Comparison of ENCODE assay signal across 1 cellular context in the genomic region with DNA sequence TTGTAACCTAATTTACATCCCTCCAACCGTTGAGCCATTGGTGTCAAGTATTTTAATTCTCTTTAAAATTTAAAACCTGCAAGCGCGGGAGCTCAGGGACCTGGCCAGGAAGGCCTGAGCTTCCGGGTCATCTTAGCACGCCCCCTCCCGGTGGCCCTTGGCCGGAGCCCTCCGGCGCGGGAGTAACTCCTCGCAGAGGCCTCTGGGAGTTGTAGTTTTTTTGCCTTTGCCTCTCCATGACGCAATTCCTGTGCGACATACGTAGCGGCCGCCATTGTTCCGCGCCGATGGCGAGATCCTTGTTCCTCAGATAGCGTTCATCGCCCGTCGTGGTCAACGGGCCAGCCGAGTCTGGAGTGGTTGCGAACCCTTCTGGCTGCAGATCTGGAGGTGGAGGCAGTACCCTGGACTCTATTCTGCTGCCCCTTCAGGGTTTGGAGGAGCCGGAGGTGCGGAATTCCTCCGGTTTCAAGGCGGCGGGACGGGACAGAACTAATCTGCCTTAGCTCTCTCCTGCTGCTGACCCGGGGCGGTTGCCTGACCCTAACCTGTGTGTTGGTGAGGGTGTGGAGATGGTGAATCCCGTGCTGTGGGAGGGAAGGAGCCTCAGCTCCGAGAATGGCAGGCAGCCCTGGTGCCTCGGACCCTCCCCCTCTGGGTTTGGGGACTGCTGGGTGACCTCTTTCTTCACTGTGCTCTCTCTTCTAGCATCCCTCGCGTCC.
TF ChIP-seq lines count a peak whose summit lies in the region.

Gene ZNF268 (plus strand): TSS at position 258 of the 722 bp plus-strand sequence. CDS start 503 bp downstream, outside the sequence.

TF ChIP-seq in HepG2, 621 proteins besides CTCF, POLR2A, EP300 and RAD21 (continued from another document and continues in another):
- TF ChIP-seq, protein P1, sequence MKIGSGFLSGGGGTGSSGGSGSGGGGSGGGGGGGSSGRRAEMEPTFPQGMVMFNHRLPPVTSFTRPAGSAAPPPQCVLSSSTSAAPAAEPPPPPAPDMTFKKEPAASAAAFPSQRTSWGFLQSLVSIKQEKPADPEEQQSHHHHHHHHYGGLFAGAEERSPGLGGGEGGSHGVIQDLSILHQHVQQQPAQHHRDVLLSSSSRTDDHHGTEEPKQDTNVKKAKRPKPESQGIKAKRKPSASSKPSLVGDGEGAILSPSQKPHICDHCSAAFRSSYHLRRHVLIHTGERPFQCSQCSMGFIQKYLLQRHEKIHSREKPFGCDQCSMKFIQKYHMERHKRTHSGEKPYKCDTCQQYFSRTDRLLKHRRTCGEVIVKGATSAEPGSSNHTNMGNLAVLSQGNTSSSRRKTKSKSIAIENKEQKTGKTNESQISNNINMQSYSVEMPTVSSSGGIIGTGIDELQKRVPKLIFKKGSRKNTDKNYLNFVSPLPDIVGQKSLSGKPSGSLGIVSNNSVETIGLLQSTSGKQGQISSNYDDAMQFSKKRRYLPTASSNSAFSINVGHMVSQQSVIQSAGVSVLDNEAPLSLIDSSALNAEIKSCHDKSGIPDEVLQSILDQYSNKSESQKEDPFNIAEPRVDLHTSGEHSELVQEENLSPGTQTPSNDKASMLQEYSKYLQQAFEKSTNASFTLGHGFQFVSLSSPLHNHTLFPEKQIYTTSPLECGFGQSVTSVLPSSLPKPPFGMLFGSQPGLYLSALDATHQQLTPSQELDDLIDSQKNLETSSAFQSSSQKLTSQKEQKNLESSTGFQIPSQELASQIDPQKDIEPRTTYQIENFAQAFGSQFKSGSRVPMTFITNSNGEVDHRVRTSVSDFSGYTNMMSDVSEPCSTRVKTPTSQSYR (CRISPR knock-in tag; IDR thresholded peaks at IDR 0.05; ENCODE audit: borderline replicate concordance), result no peak
- TF ChIP-seq ETS1 (CRISPR knock-in tag; IDR thresholded peaks at IDR 0.05), result no peak
- TF ChIP-seq MBNL3 (CRISPR knock-in tag; conservative IDR thresholded peaks at IDR 0.05), result no peak
- peak; percentile 71 for TF ChIP-seq SRF (IDR thresholded peaks at IDR 0.05; ENCODE audit: low read depth, low read length)
- no peak for TF ChIP-seq PRPF4 (IDR thresholded peaks at IDR 0.05; ENCODE audit: low read depth, low read length, poor library complexity, severe bottlenecking)
- peak; percentile 34; the same call in 1 of the 2 replicates for TF ChIP-seq PATZ1 (CRISPR knock-in tag; IDR thresholded peaks at IDR 0.05)
- no peak for TF ChIP-seq ZNF7 (CRISPR knock-in tag; IDR thresholded peaks at IDR 0.05)
- TF ChIP-seq ATM (IDR thresholded peaks at IDR 0.05; ENCODE audit: borderline replicate concordance), result no peak
- TF ChIP-seq ZNF616 (CRISPR knock-in tag; IDR thresholded peaks at IDR 0.05; ENCODE audit: low read depth), result no peak
- no peak for TF ChIP-seq ZEB1 (IDR thresholded peaks at IDR 0.05; ENCODE audit: insufficient replicate concordance, low read depth)
- TF ChIP-seq ZNF776 (CRISPR knock-in tag; IDR thresholded peaks at IDR 0.05), result no peak
- TF ChIP-seq ZNF431 (CRISPR knock-in tag; IDR thresholded peaks at IDR 0.05; ENCODE audit: borderline replicate concordance, low read depth), result no peak
- peak in 1 of 2 experiments; percentile 89; a peak in 2 of 4 replicates for TF ChIP-seq KLF16 (CRISPR knock-in tag; IDR thresholded peaks at IDR 0.05)
- TF ChIP-seq MAFK (conservative IDR thresholded peaks at IDR 0.05 in 1 of 2, IDR thresholded peaks at IDR 0.05 in 1 of 2; ENCODE audit: low read length in 2 of 2), result no peak
- TF ChIP-seq, protein P2, sequence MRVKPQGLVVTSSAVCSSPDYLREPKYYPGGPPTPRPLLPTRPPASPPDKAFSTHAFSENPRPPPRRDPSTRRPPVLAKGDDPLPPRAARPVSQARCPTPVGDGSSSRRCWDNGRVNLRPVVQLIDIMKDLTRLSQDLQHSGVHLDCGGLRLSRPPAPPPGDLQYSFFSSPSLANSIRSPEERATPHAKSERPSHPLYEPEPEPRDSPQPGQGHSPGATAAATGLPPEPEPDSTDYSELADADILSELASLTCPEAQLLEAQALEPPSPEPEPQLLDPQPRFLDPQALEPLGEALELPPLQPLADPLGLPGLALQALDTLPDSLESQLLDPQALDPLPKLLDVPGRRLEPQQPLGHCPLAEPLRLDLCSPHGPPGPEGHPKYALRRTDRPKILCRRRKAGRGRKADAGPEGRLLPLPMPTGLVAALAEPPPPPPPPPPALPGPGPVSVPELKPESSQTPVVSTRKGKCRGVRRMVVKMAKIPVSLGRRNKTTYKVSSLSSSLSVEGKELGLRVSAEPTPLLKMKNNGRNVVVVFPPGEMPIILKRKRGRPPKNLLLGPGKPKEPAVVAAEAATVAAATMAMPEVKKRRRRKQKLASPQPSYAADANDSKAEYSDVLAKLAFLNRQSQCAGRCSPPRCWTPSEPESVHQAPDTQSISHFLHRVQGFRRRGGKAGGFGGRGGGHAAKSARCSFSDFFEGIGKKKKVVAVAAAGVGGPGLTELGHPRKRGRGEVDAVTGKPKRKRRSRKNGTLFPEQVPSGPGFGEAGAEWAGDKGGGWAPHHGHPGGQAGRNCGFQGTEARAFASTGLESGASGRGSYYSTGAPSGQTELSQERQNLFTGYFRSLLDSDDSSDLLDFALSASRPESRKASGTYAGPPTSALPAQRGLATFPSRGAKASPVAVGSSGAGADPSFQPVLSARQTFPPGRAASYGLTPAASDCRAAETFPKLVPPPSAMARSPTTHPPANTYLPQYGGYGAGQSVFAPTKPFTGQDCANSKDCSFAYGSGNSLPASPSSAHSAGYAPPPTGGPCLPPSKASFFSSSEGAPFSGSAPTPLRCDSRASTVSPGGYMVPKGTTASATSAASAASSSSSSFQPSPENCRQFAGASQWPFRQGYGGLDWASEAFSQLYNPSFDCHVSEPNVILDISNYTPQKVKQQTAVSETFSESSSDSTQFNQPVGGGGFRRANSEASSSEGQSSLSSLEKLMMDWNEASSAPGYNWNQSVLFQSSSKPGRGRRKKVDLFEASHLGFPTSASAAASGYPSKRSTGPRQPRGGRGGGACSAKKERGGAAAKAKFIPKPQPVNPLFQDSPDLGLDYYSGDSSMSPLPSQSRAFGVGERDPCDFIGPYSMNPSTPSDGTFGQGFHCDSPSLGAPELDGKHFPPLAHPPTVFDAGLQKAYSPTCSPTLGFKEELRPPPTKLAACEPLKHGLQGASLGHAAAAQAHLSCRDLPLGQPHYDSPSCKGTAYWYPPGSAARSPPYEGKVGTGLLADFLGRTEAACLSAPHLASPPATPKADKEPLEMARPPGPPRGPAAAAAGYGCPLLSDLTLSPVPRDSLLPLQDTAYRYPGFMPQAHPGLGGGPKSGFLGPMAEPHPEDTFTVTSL (CRISPR knock-in tag; IDR thresholded peaks at IDR 0.05; ENCODE audit: borderline replicate concordance), result 0 out of 2 replicates have a peak, but pooled peaks have one; percentile 38
- TF ChIP-seq MLX (CRISPR knock-in tag; IDR thresholded peaks at IDR 0.05), result 0 out of 2 replicates have a peak, but pooled peaks have one; percentile 17
- TF ChIP-seq SUZ12 (IDR thresholded peaks at IDR 0.05; ENCODE audit: low read depth, low read length), result peak; percentile 88
- 0 out of 2 replicates have a peak, but pooled peaks have one; percentile 71 for TF ChIP-seq HBP1 (CRISPR knock-in tag; IDR thresholded peaks at IDR 0.05; ENCODE audit: low read depth)
- no peak for TF ChIP-seq ZNF160 (CRISPR knock-in tag; IDR thresholded peaks at IDR 0.05)
- TF ChIP-seq, protein P3, sequence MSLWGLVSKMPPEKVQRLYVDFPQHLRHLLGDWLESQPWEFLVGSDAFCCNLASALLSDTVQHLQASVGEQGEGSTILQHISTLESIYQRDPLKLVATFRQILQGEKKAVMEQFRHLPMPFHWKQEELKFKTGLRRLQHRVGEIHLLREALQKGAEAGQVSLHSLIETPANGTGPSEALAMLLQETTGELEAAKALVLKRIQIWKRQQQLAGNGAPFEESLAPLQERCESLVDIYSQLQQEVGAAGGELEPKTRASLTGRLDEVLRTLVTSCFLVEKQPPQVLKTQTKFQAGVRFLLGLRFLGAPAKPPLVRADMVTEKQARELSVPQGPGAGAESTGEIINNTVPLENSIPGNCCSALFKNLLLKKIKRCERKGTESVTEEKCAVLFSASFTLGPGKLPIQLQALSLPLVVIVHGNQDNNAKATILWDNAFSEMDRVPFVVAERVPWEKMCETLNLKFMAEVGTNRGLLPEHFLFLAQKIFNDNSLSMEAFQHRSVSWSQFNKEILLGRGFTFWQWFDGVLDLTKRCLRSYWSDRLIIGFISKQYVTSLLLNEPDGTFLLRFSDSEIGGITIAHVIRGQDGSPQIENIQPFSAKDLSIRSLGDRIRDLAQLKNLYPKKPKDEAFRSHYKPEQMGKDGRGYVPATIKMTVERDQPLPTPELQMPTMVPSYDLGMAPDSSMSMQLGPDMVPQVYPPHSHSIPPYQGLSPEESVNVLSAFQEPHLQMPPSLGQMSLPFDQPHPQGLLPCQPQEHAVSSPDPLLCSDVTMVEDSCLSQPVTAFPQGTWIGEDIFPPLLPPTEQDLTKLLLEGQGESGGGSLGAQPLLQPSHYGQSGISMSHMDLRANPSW (CRISPR knock-in tag; IDR thresholded peaks at IDR 0.05; ENCODE audit: borderline replicate concordance), result peak; percentile 35; the same call in 1 of the 2 replicates
- TF ChIP-seq ZBTB4 (CRISPR knock-in tag; IDR thresholded peaks at IDR 0.05; ENCODE audit: borderline replicate concordance), result peak; percentile 34; the same call in 1 of the 2 replicates
- 0 out of 2 replicates have a peak, but pooled peaks have one; percentile 58 for TF ChIP-seq HMG20B (CRISPR knock-in tag; conservative IDR thresholded peaks at IDR 0.05)
- peak; percentile 84 for TF ChIP-seq SPEN (CRISPR knock-in tag; IDR thresholded peaks at IDR 0.05; ENCODE audit: low read depth)
- TF ChIP-seq, protein P4, sequence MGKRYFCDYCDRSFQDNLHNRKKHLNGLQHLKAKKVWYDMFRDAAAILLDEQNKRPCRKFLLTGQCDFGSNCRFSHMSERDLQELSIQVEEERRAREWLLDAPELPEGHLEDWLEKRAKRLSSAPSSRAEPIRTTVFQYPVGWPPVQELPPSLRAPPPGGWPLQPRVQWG (CRISPR knock-in tag; IDR thresholded peaks at IDR 0.05; ENCODE audit: borderline replicate concordance, low read depth), result no peak
- TF ChIP-seq ZSCAN30 (CRISPR knock-in tag; IDR thresholded peaks at IDR 0.05), result 0 out of 2 replicates have a peak, but pooled peaks have one; percentile 57
- TF ChIP-seq GATAD1 (CRISPR knock-in tag; IDR thresholded peaks at IDR 0.05), result peak; percentile 99
- TF ChIP-seq GATA4 (IDR thresholded peaks at IDR 0.05; ENCODE audit: borderline replicate concordance, low read depth), result no peak
- TF ChIP-seq HOXA3 (CRISPR knock-in tag; IDR thresholded peaks at IDR 0.05), result peak; percentile 100
- TF ChIP-seq HOXD1 (CRISPR knock-in tag; IDR thresholded peaks at IDR 0.05), result no peak
- TF ChIP-seq, protein P5, sequence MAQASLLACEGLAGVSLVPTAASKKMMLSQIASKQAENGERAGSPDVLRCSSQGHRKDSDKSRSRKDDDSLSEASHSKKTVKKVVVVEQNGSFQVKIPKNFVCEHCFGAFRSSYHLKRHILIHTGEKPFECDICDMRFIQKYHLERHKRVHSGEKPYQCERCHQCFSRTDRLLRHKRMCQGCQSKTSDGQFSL (CRISPR knock-in tag; IDR thresholded peaks at IDR 0.05), result no peak
